Comparison of ENCODE assay signal across 16 cellular contexts in genomic region chr22:44444341-44445306, GRCh38. TPM values are rescaled to one million over a fixed set of nuclear protein-coding genes. Genes with fewer than 3 reads are reported as not detected.
DNase-seq lines count a peak whose midpoint lies in the region; ATAC-seq, FAIRE-seq and TF ChIP-seq lines count a peak whose summit lies in the region.
"Had no signal": no experiment of that assay in that cellular context is flagged by ENCODE, and none has a peak within 500 bp of the region (broad histone marks: within the 10 kb centered on the region; RNA-seq: fewer than 3 reads in every experiment).

No MANE protein-coding gene starts in this region.

- intact Hi-C loops in HepG2 (cut with micrococcal nuclease; ENCODE audit: unreplicated experiment) (no loop called here), right lobe of liver (cut with DNase I) (no loop called here), PC-9 (cut with micrococcal nuclease; ENCODE audit: unreplicated experiment) (loop anchor here (5.0 to 10.0 kb wide), 3 partner anchors 53 to 117 kb away; partner anchors contain the start of gene RTL6)

- DNase-seq in HepG2 (ENCODE audit: low spot score): no peak
- no peak for DNase-seq in right lobe of liver
- DNase-seq in PC-9: no peak
- peak; percentile 75 for DNase-seq in iPS-NIHi11 (ENCODE audit: low spot score)
- DNase-seq in NCI-H146 treated with DMSO at 0.1 percent for 48 hours (lab: John Stamatoyannopoulos, UW; ENCODE audit: unreplicated experiment): no peak
- DNase-seq in stimulated activated CD4-positive, alpha-beta T cell treated with anti-CD3 and anti-CD28 coated beads, Interleukin-2, amount 100 ng/mL, for 48 hours: no peak
- no peak for DNase-seq in NCI-H2227 treated with DMSO at 0.1 percent for 48 hours (lab: John Stamatoyannopoulos, UW)
- DNase-seq in GM10248 (ENCODE audit: extremely low spot score): no peak
- DNase-seq: activated naive CD8-positive, alpha-beta T cell treated with anti-CD3 and anti-CD28 coated beads, Interleukin-2, amount 10 ng/mL, durations not matched to agents 7 days and 5 days; cortex of kidney; gastrocnemius medialis; NCI-H345; stimulated activated CD4-positive, alpha-beta T cell treated with anti-CD3 and anti-CD28 coated beads, Interleukin-15, amount 100 ng/mL, for 24 hours; stimulated activated CD8-positive, alpha-beta memory T cell treated with anti-CD3 and anti-CD28 coated beads, Interleukin-4, amount 100 ng/mL, for 48 hours; T-helper 9 cell had no signal

- TF ChIP-seq POLR2A in HepG2 (IDR thresholded peaks at IDR 0.05; ENCODE audit: insufficient read depth in 1 of 2, low read depth in 2 of 2, low read length in 2 of 2) (no peak), right lobe of liver (IDR thresholded peaks at IDR 0.05) (no peak)

- TF ChIP-seq CTCF in HepG2 (CRISPR knock-in tag; IDR thresholded peaks at IDR 0.05): peak; percentile 29; the same call in 1 of the 2 replicates
- no peak for TF ChIP-seq CTCF in right lobe of liver (IDR thresholded peaks at IDR 0.05)
- peak; percentile 51 for TF ChIP-seq CTCF in PC-9 (conservative IDR thresholded peaks at IDR 0.05)
- no peak for TF ChIP-seq CTCF in GM10248 (IDR thresholded peaks at IDR 0.05; ENCODE audit: control extremely low read depth, extremely low read depth, low read depth, missing control alignments)

- POLR2A ChIA-PET in HepG2 (lab: Yijun Ruan, JAX): no interaction called here
- POLR2A ChIA-PET in PC-9 (lab: Charles Lee; ENCODE audit: unreplicated experiment): no interaction called here
- POLR2A ChIA-PET in GM10248 (lab: Yijun Ruan, JAX): no interaction called here

- peaks cover 6 to 49% of the 10 kb centered on the region in 2 experiments; a peak in 4 of 5 replicates for H3K27me3 ChIP-seq in HepG2 (ENCODE audit: control insufficient read depth in 1 of 2, insufficient read depth in 2 of 2, low read length in 2 of 2)
- no peaks in the 10 kb centered on the region for H3K27me3 ChIP-seq in right lobe of liver
- no peaks in the 10 kb centered on the region for H3K27me3 ChIP-seq in PC-9 (ENCODE audit: insufficient read depth, low read depth)
- H3K27me3 ChIP-seq: gastrocnemius medialis, left lung had no signal

- H4K20me1 ChIP-seq in HepG2 (ENCODE audit: insufficient read depth, low read length) (no peaks in the 10 kb centered on the region; the same call in 1 of the 2 replicates), PC-9 (ENCODE audit: insufficient read depth) (no peaks in the 10 kb centered on the region)

- H3K9me2 ChIP-seq in PC-9 (ENCODE audit: insufficient read depth): no peaks in the 10 kb centered on the region

- WGBS in HepG2 (ENCODE audit: low lambda C conversion rate): 0% methylated on average over 4 of the region's 22 CpGs
- WGBS in right lobe of liver (ENCODE audit: insufficient coverage, low coverage, low lambda C conversion rate, missing lambda C conversion rate): 56% methylated on average over 9 of the region's 22 CpGs

- H3F3A ChIP-seq in PC-9 (ENCODE audit: insufficient read depth, low read depth): peaks cover 51% of the 10 kb centered on the region

- H3K4me2 ChIP-seq in HepG2 (ENCODE audit: low read depth, low read length) (no peak overlapping the region), PC-9 (peak overlapping the region; percentile 91)

- no peaks in the 10 kb centered on the region for H3K79me2 ChIP-seq in HepG2 (ENCODE audit: insufficient read depth, low read length)
- H3K79me2 ChIP-seq in PC-9 (ENCODE audit: low read depth): no peaks in the 10 kb centered on the region

- BruUV-seq in HepG2 (replicated peaks; lab: Mats Ljungman, UMichigan) (no TSS peak), PC-9 (replicated peaks; lab: Mats Ljungman, UMichigan) (no TSS peak)

- H2AFZ ChIP-seq in HepG2 (ENCODE audit: low read length): no peak overlapping the region
- peak overlapping the region; percentile 80 for H2AFZ ChIP-seq in PC-9

- CTCF ChIA-PET in HepG2 (lab: Yijun Ruan, JAX; ENCODE audit: low intra/inter-chr PET ratio, low total read pairs) (no interaction called here), PC-9 (lab: Charles Lee) (no interaction called here), GM10248 (lab: Yijun Ruan, JAX) (no interaction called here)

- H3K9ac ChIP-seq in HepG2 (ENCODE audit: insufficient read depth, low read depth, low read length): no peak overlapping the region

- in situ Hi-C loops in HepG2 (cut with HindIII; ENCODE audit: extremely low pct_ligation_motif_present, low pct_unique_long_range_greater_than_20kb): no loop called here

- TF ChIP-seq EP300 in HepG2 (IDR thresholded peaks at IDR 0.05; ENCODE audit: low read depth in 2 of 2, low read length in 2 of 2) (no peak), HepG2 (CRISPR knock-in tag; IDR thresholded peaks at IDR 0.05; ENCODE audit: borderline replicate concordance) (no peak)

- H3K9me3 ChIP-seq in HepG2 (ENCODE audit: low read length): no peaks in the 10 kb centered on the region
- no peaks in the 10 kb centered on the region for H3K9me3 ChIP-seq in right lobe of liver
- H3K9me3 ChIP-seq in PC-9 (ENCODE audit: insufficient read depth, low read depth): no peaks in the 10 kb centered on the region; the same call in 1 of the 2 replicates
- H3K9me3 ChIP-seq: gastrocnemius medialis had no signal

- H3K27ac ChIP-seq in HepG2 (ENCODE audit: extremely low read length, insufficient read depth, low read length) (no peak overlapping the region), right lobe of liver (no peak overlapping the region), PC-9 (peak overlapping the region; percentile 89)
- H3K27ac ChIP-seq: gastrocnemius medialis, left lung had no signal

- no peaks in the 10 kb centered on the region for H3K4me1 ChIP-seq in HepG2 (ENCODE audit: insufficient read depth, low read length)
- H3K4me1 ChIP-seq in right lobe of liver: no peaks in the 10 kb centered on the region
- peaks cover 57% of the 10 kb centered on the region for H3K4me1 ChIP-seq in PC-9 (replicated peaks; ENCODE audit: insufficient read depth)
- H3K4me1 ChIP-seq: gastrocnemius medialis had no signal

- no peak for FAIRE-seq in HepG2 (lab: Jason Lieb, UNC)

- no peaks in the 10 kb centered on the region for H3K36me3 ChIP-seq in HepG2 (replicated peaks in 1 of 2; ENCODE audit: control insufficient read depth in 1 of 2, insufficient read depth in 2 of 2, low read length in 2 of 2)
- no peaks in the 10 kb centered on the region for H3K36me3 ChIP-seq in right lobe of liver
- H3K36me3 ChIP-seq in PC-9 (ENCODE audit: low read depth): no peaks in the 10 kb centered on the region
- H3K36me3 ChIP-seq: gastrocnemius medialis, left lung had no signal

- ATAC-seq in HepG2 (peak; percentile 46; the same call in 2 of the 3 replicates), right lobe of liver (no peak)
- ATAC-seq: gastrocnemius medialis, left lung had no signal

- H3K4me3 ChIP-seq in HepG2 (replicated peaks in 1 of 3; ENCODE audit: insufficient read depth in 1 of 3, low read depth in 2 of 3, low read length in 3 of 3) (no peak overlapping the region), right lobe of liver (no peak overlapping the region), PC-9 (peak overlapping the region; percentile 46; the same call in 1 of the 2 replicates)
- H3K4me3 ChIP-seq: gastrocnemius medialis, left lung had no signal

- no peak for TF ChIP-seq RAD21 in HepG2 (CRISPR knock-in tag; IDR thresholded peaks at IDR 0.05)

TF ChIP-seq in HepG2, 621 proteins besides CTCF, POLR2A, EP300 and RAD21 (continues in another document):
- TF ChIP-seq ZNF678 (CRISPR knock-in tag; IDR thresholded peaks at IDR 0.05) (no peak), ATF6 (CRISPR knock-in tag; conservative IDR thresholded peaks at IDR 0.05) (no peak)

RNA-seq across cellular contexts. Expression of gene RTL6, which starts 53.4 kb away (rescaled TPM):
- total RNA-seq in HepG2 (2016; rRNA removed; fragmentation: Illumina TruSeq; extraction: Trizol) (not detected in 2 replicates), right lobe of liver (1 to 10 TPM; 3.2 to 4.8 (median 4.2) TPM), PC-9 (2021) (25.0 and 25.1 TPM in 2 replicates)
- total RNA-seq in HepG2 (2016; cell fraction: cytosol; rRNA removed; fragmentation: Illumina TruSeq; extraction: Trizol; ENCODE audit: low read depth): not detected in 2 replicates
- not detected in 2 replicates for total RNA-seq in HepG2 (2016; cell fraction: insoluble cytoplasmic fraction; rRNA removed; fragmentation: Illumina TruSeq; extraction: Trizol)
- total RNA-seq in HepG2 (2016; cell fraction: membrane; rRNA removed; fragmentation: Illumina TruSeq; extraction: Trizol): not detected in 2 replicates
- not detected in 2 replicates for total RNA-seq in HepG2 (2016; cell fraction: nucleus; rRNA removed; fragmentation: Illumina TruSeq; extraction: Trizol)
- not detected in 2 replicates for polyA plus RNA-seq in HepG2 (2011; rRNA removed)
- polyA plus RNA-seq in HepG2 (2011; cell fraction: cytosol; rRNA removed): not detected in 2 replicates
- polyA plus RNA-seq in HepG2 (2011; cell fraction: nucleus; rRNA removed): not detected in 2 replicates
- not detected in 2 replicates for polyA plus RNA-seq in HepG2 (2012)
- polyA plus RNA-seq in HepG2 (2016; cell fraction: cytosol; fragmentation: Illumina TruSeq; extraction: Trizol; ENCODE audit: low read depth): not detected in 2 replicates
- not detected in 2 replicates for polyA plus RNA-seq in HepG2 (2016; cell fraction: insoluble cytoplasmic fraction; fragmentation: Illumina TruSeq; extraction: Trizol; ENCODE audit: low read depth)
- polyA plus RNA-seq in HepG2 (2016; cell fraction: membrane; fragmentation: Illumina TruSeq; extraction: Trizol; ENCODE audit: low read depth): not detected in 2 replicates
- not detected in 2 replicates for polyA plus RNA-seq in HepG2 (2016; cell fraction: nucleus; fragmentation: Illumina TruSeq; extraction: Trizol; ENCODE audit: insufficient read depth, low read depth)
- polyA minus RNA-seq in HepG2 (2011; rRNA and poly(A)+ RNA removed; ENCODE audit: low replicate concordance): 75.9 TPM in 1 of 2 replicates, not detected in the other
- 0.20 and 0.62 TPM in 2 replicates for polyA minus RNA-seq in HepG2 (2011; cell fraction: cytosol; rRNA and poly(A)+ RNA removed)
- 0.25 and 0.26 TPM in 2 replicates for polyA minus RNA-seq in HepG2 (2011; cell fraction: nucleus; rRNA and poly(A)+ RNA removed)

Comparison
In these comparisons a context has a peak if more than half of its experiments do, and no peak if none do; other contexts are left out.
1. CTCF ChIP-seq: peak in HepG2 (single experiment) and PC-9 (single experiment); none in right lobe of liver (0 of 4) and GM10248 (single experiment).